7 cellular contexts compared by ENCODE assay signal in the genomic region with DNA sequence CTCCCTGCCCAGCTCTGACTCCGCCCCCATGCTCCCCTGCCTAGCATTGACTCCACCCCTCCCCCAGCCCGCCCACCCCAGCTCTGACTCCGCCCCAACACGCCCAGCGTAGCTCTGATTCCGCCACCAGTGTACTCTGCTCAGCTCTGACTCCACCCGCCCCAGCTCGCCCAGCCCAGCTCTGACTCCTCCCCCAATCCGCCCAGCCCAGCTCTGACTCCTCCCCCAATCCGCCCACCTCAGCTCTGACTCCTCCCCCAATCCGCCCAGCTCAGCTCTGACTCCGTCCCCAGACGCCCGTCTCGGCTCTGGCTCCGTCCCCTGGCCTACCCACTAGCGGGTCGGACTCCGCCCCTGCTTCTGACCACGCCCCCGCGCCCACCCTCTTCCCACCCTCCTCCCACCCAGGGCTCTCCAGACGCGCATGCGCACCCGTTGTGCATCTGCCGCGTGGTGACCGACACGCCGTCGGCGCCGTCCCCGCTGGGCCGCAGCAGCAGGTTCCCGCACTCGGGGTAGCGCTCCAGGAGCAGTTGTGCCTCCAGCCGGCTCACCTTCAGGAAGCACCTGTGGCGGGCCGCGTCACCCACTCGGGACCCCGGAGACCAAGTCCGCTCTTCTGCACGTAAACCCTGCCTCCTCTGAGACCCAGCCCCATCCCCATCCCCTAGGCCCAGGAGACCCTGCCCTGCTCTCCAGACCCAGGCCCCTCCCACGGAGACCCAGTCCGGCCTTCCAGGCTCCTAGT. TPM values are rescaled to one million over a fixed set of nuclear protein-coding genes. Genes with fewer than 3 reads are reported as not detected.
DNase-seq lines count a peak whose midpoint lies in the region; ATAC-seq and TF ChIP-seq lines count a peak whose summit lies in the region.

No MANE protein-coding gene starts in this region.

- peak overlapping the region; percentile 85 for H3K4me3 ChIP-seq in NT2/D1 (ENCODE audit: insufficient read length, low read depth)
- H3K4me3 ChIP-seq in fibroblast of pulmonary artery (replicated peaks; ENCODE audit: low read depth, low read length), result peak overlapping the region; percentile 60
- peak overlapping the region; percentile 63 for H3K4me3 ChIP-seq in neural cell (ENCODE audit: low read length)

- no peak overlapping the region for H3K27ac ChIP-seq in neural cell (ENCODE audit: low read length)

- TF ChIP-seq CTCF in fibroblast of pulmonary artery (IDR thresholded peaks at IDR 0.05; ENCODE audit: low read length, missing control alignments) (no peak), neural cell (IDR thresholded peaks at IDR 0.05; ENCODE audit: poor library complexity, severe bottlenecking) (no peak)

- H3K36me3 ChIP-seq in NT2/D1 (ENCODE audit: insufficient read depth, insufficient read length, low read length) (peaks cover 12% of the 10 kb centered on the region), neural cell (ENCODE audit: insufficient read depth, low read length) (no peaks in the 10 kb centered on the region)

- no peaks in the 10 kb centered on the region for H4K20me1 ChIP-seq in neural cell (ENCODE audit: insufficient read depth)

- TF ChIP-seq RAD21 in neural cell (conservative IDR thresholded peaks at IDR 0.05), result no peak

- no peak overlapping the region for H3K4me2 ChIP-seq in neural cell (ENCODE audit: low read length)

- H3F3A ChIP-seq in neural cell (ENCODE audit: insufficient read depth, low read length, poor library complexity, severe bottlenecking), result no peaks in the 10 kb centered on the region

- H3K9ac ChIP-seq in NT2/D1 (ENCODE audit: insufficient read length, low read depth), result peak overlapping the region; percentile 93
- peak overlapping the region; percentile 38 for H3K9ac ChIP-seq in neural cell (ENCODE audit: low read length)

- H3K9me2 ChIP-seq in neural cell (ENCODE audit: insufficient read depth, low read length), result no peaks in the 10 kb centered on the region

- H3K27me3 ChIP-seq in NT2/D1 (ENCODE audit: insufficient read depth, insufficient read length) (no peaks in the 10 kb centered on the region), neural cell (ENCODE audit: insufficient read depth, low read depth, low read length) (peaks cover 9% of the 10 kb centered on the region)

- peak; percentile 94 for DNase-seq in NT2/D1 (ENCODE audit: low read depth, low spot score)
- DNase-seq in activated T-helper 1 cell treated with Interleukin-2 at 50 U/mL for 16 hours (ENCODE audit: low read depth), result peak; percentile 87
- DNase-seq in fibroblast of pulmonary artery (ENCODE audit: low read depth), result peak; percentile 97
- DNase-seq in stimulated activated naive CD4-positive, alpha-beta T cell (lab: John Stamatoyannopoulos, UW), result peak; percentile 90 to 100 (median 95)

- H3K9me3 ChIP-seq in NT2/D1 (ENCODE audit: insufficient read depth, low read length) (no peaks in the 10 kb centered on the region), neural cell (ENCODE audit: low read length) (no peaks in the 10 kb centered on the region)

- TF ChIP-seq EP300 in neural cell (conservative IDR thresholded peaks at IDR 0.05; ENCODE audit: poor library complexity, severe bottlenecking), result no peak

- H3K4me1 ChIP-seq in NT2/D1 (ENCODE audit: insufficient read depth, insufficient read length), result peaks cover 6% of the 10 kb centered on the region

- H3K79me2 ChIP-seq in neural cell (replicated peaks; ENCODE audit: insufficient read depth, low read length), result no peaks in the 10 kb centered on the region

- no peak overlapping the region for H2AFZ ChIP-seq in neural cell (ENCODE audit: low read depth, low read length)

- ATAC-seq in GM18868 (IDR thresholded peaks at IDR 0.05; ENCODE audit: unreplicated experiment) (peak; percentile 88), HG03064 (IDR thresholded peaks at IDR 0.05; ENCODE audit: low read depth, unreplicated experiment) (peak; percentile 65)

TF ChIP-seq in neural cell, 6 proteins besides CTCF, POLR2A, EP300 and RAD21:
- peak; percentile 64 for TF ChIP-seq POLR2AphosphoS5 (IDR thresholded peaks at IDR 0.05)
- TF ChIP-seq EZH2 (IDR thresholded peaks at IDR 0.05; ENCODE audit: borderline replicate concordance, insufficient read depth, low read length, poor library complexity, severe bottlenecking), result no peak
- TF ChIP-seq MXI1 (conservative IDR thresholded peaks at IDR 0.05; ENCODE audit: poor library complexity, severe bottlenecking), result peak; percentile 83

RNA-seq across cellular contexts. Expression of gene STAP2, which starts 10.2 kb away (rescaled TPM):
- 0.16 and 0.62 TPM in 2 replicates for polyA plus RNA-seq in neural cell
- polyA minus RNA-seq in neural cell, result 0.49 TPM in 1 of 2 replicates, not detected in the other

RNA-seq across cellular contexts. Expression of gene MPND, which starts 14.9 kb away (rescaled TPM):
- polyA plus RNA-seq in neural cell, result 34.8 and 37.0 TPM in 2 replicates
- 27.0 and 34.8 TPM in 2 replicates for polyA minus RNA-seq in neural cell

RNA-seq across cellular contexts. Expression of gene FSD1, which starts 24.0 kb away (rescaled TPM):
- 114 and 158 TPM in 2 replicates for polyA plus RNA-seq in neural cell
- polyA minus RNA-seq in neural cell, result 57.9 and 63.3 TPM in 2 replicates

RNA-seq across cellular contexts. Expression of gene TMIGD2, which starts 26.2 kb away (rescaled TPM):
- polyA plus RNA-seq in neural cell, result not detected in 2 replicates
- polyA minus RNA-seq in neural cell, result not detected in 2 replicates

RNA-seq across cellular contexts. Expression of gene SHD, which starts 49.4 kb away (rescaled TPM):
- polyA plus RNA-seq in neural cell, result 188 and 191 TPM in 2 replicates
- 70.6 and 94.0 TPM in 2 replicates for polyA minus RNA-seq in neural cell
